In genomic region chr6:149467265-149467664, GRCh38 we compare ENCODE assay signal across 18 cellular contexts. TPM values are rescaled to one million over a fixed set of nuclear protein-coding genes. Genes with fewer than 3 reads are reported as not detected.
DNase-seq lines count a peak whose midpoint lies in the region; ATAC-seq, FAIRE-seq and TF ChIP-seq lines count a peak whose summit lies in the region.
"Had no signal": no experiment of that assay in that cellular context is flagged by ENCODE, and none has a peak within 500 bp of the region (broad histone marks: within the 10 kb centered on the region; RNA-seq: fewer than 3 reads in every experiment).

No MANE protein-coding gene starts in this region.

- in situ Hi-C loops in HepG2 (cut with HindIII; ENCODE audit: extremely low pct_ligation_motif_present, low pct_unique_long_range_greater_than_20kb): no loop called here

- H3K36me3 Mint-ChIP-seq in dendritic cell treated with granulocyte-macrophage colony-stimulating factor and Interleukin-4, amounts not matched to agents 40 ng/mL and 50 ng/mL, for 4 days (ENCODE audit: low read depth): peaks cover 71% of the 10 kb centered on the region

- TF ChIP-seq RAD21 in HepG2 (CRISPR knock-in tag; IDR thresholded peaks at IDR 0.05): no peak

- H3K36me3 ChIP-seq in HepG2 (replicated peaks in 1 of 2; ENCODE audit: control insufficient read depth in 1 of 2, insufficient read depth in 2 of 2, low read length in 2 of 2) (no peaks in the 10 kb centered on the region), right lobe of liver (no peaks in the 10 kb centered on the region), Karpas-422 (ENCODE audit: insufficient read depth, low read length) (peaks cover 58% of the 10 kb centered on the region)
- H3K36me3 ChIP-seq: HAP-1, SJCRH30 had no signal

- peak overlapping the region; percentile 62 for H3K27ac Mint-ChIP-seq in dendritic cell treated with granulocyte-macrophage colony-stimulating factor and Interleukin-4, amounts not matched to agents 40 ng/mL and 50 ng/mL, for 4 days

- no peak for ATAC-seq in HepG2
- no peak for ATAC-seq in right lobe of liver

- H3K79me2 ChIP-seq in HepG2 (ENCODE audit: insufficient read depth, low read length) (no peaks in the 10 kb centered on the region), Karpas-422 (ENCODE audit: low read length) (peaks cover 69% of the 10 kb centered on the region)

- TF ChIP-seq CTCF in HepG2 (CRISPR knock-in tag; IDR thresholded peaks at IDR 0.05) (no peak), right lobe of liver (IDR thresholded peaks at IDR 0.05) (no peak)

- WGBS in HepG2 (ENCODE audit: low lambda C conversion rate): 64% methylated on average over 4 of the region's 4 CpGs
- WGBS in right lobe of liver (ENCODE audit: insufficient coverage, low coverage, low lambda C conversion rate, missing lambda C conversion rate): 50% methylated on average over 2 of the region's 4 CpGs

- H3K4me1 ChIP-seq in HepG2 (ENCODE audit: insufficient read depth, low read length) (peaks cover 22% of the 10 kb centered on the region), right lobe of liver (no peaks in the 10 kb centered on the region), Karpas-422 (ENCODE audit: low read length) (peaks cover 71% of the 10 kb centered on the region)
- H3K4me1 ChIP-seq: Caco-2, HAP-1, SJCRH30 had no signal

- DNase-seq in HepG2 (ENCODE audit: low spot score) (no peak), right lobe of liver (no peak), Karpas-422 (no peak), NCI-H1694 (lab: John Stamatoyannopoulos, UW) (no peak), DMS153 treated with DMSO at 0.1 percent for 48 hours (lab: John Stamatoyannopoulos, UW; ENCODE audit: unreplicated experiment) (no peak), anterior cingulate cortex (lab: John Stamatoyannopoulos, UW) (no peak)
- DNase-seq: Caco-2; DMS53; IMR-90; NCI-H1105 treated with DMSO at 0.1 percent for 48 hours; NCI-H187 treated with DMSO at 0.1 percent for 48 hours; NK-92 treated with Interleukin-12 subunit alpha and Interleukin-12 subunit beta, amount 100 ng/mL, for 24 hours; PC-9; SJCRH30 had no signal

- intact Hi-C loops in HepG2 (cut with micrococcal nuclease; ENCODE audit: unreplicated experiment) (no loop called here), right lobe of liver (cut with DNase I) (no loop called here)
- intact Hi-C loops in dendritic cell treated with granulocyte-macrophage colony-stimulating factor and Interleukin-4, amounts not matched to agents 40 ng/mL and 50 ng/mL, for 4 days (cut with micrococcal nuclease): no loop called here

- no peaks in the 10 kb centered on the region for H3K27me3 ChIP-seq in HepG2 (ENCODE audit: control insufficient read depth in 1 of 2, insufficient read depth in 2 of 2, low read length in 2 of 2)
- no peaks in the 10 kb centered on the region for H3K27me3 ChIP-seq in right lobe of liver
- H3K27me3 ChIP-seq in Karpas-422 (ENCODE audit: low read length): no peaks in the 10 kb centered on the region
- H3K27me3 ChIP-seq: SJCRH30 had no signal

- BruUV-seq in HepG2 (replicated peaks; lab: Mats Ljungman, UMichigan): no TSS peak

- peaks cover 72% of the 10 kb centered on the region for H3K4me1 Mint-ChIP-seq in dendritic cell treated with granulocyte-macrophage colony-stimulating factor and Interleukin-4, amounts not matched to agents 40 ng/mL and 50 ng/mL, for 4 days (ENCODE audit: low read depth)

- H3K9me2 ChIP-seq in Karpas-422 (replicated peaks; ENCODE audit: insufficient read depth, low read length): no peaks in the 10 kb centered on the region

- H3K9me3 Mint-ChIP-seq in dendritic cell treated with granulocyte-macrophage colony-stimulating factor and Interleukin-4, amounts not matched to agents 40 ng/mL and 50 ng/mL, for 4 days: no peaks in the 10 kb centered on the region

- H3K9me3 ChIP-seq in HepG2 (ENCODE audit: low read length) (no peaks in the 10 kb centered on the region), right lobe of liver (no peaks in the 10 kb centered on the region), Karpas-422 (ENCODE audit: low read length) (no peaks in the 10 kb centered on the region)
- H3K9me3 ChIP-seq: Caco-2, HAP-1, SJCRH30 had no signal

- FAIRE-seq in HepG2 (lab: Jason Lieb, UNC): no peak
- FAIRE-seq: A204.1 had no signal

- H3K27me3 Mint-ChIP-seq in dendritic cell treated with granulocyte-macrophage colony-stimulating factor and Interleukin-4, amounts not matched to agents 40 ng/mL and 50 ng/mL, for 4 days: no peaks in the 10 kb centered on the region

- no peak for TF ChIP-seq EP300 in HepG2 (IDR thresholded peaks at IDR 0.05; ENCODE audit: low read depth in 2 of 2, low read length in 2 of 2)
- TF ChIP-seq EP300 in HepG2 (CRISPR knock-in tag; IDR thresholded peaks at IDR 0.05; ENCODE audit: borderline replicate concordance): no peak

- POLR2A ChIA-PET in HepG2 (lab: Yijun Ruan, JAX): interaction anchor here (1.2 to 1.3 kb wide), 2 partner anchors 14 to 18 kb away, joined by 3 read pairs; partner anchors contain the start of gene ZC3H12D

- no peak overlapping the region for H3K4me3 ChIP-seq in HepG2 (replicated peaks in 1 of 3; ENCODE audit: insufficient read depth in 1 of 3, low read depth in 2 of 3, low read length in 3 of 3)
- no peak overlapping the region for H3K4me3 ChIP-seq in right lobe of liver
- peak overlapping the region; percentile 34 for H3K4me3 ChIP-seq in Karpas-422 (ENCODE audit: low read length)
- H3K4me3 ChIP-seq: HAP-1, PC-9, SJCRH30 had no signal

- H3K9ac ChIP-seq in HepG2 (ENCODE audit: insufficient read depth, low read depth, low read length) (no peak overlapping the region), Karpas-422 (ENCODE audit: low read length) (peak overlapping the region; percentile 87)

- H3K4me3 Mint-ChIP-seq in dendritic cell treated with granulocyte-macrophage colony-stimulating factor and Interleukin-4, amounts not matched to agents 40 ng/mL and 50 ng/mL, for 4 days: no peak overlapping the region

- H4K20me1 ChIP-seq in HepG2 (ENCODE audit: insufficient read depth, low read length): no peaks in the 10 kb centered on the region
- H4K20me1 ChIP-seq in Karpas-422 (ENCODE audit: insufficient read depth, low read depth, low read length): peaks cover 6% of the 10 kb centered on the region; the same call in 1 of the 2 replicates

- H2AFZ ChIP-seq in HepG2 (ENCODE audit: low read length) (no peak overlapping the region), Karpas-422 (ENCODE audit: low read length) (no peak overlapping the region)
- H2AFZ ChIP-seq: PC-9 had no signal

- peak overlapping the region; percentile 14 for H3K27ac ChIP-seq in HepG2 (ENCODE audit: extremely low read length, insufficient read depth, low read length)
- no peak overlapping the region for H3K27ac ChIP-seq in right lobe of liver
- peak overlapping the region; percentile 100 for H3K27ac ChIP-seq in Karpas-422 (ENCODE audit: low read length)
- H3K27ac ChIP-seq: C4-2B, PC-9, SJCRH30 had no signal

- no peak overlapping the region for H3K4me2 ChIP-seq in HepG2 (ENCODE audit: low read depth, low read length)
- H3K4me2 ChIP-seq in Karpas-422 (ENCODE audit: low read depth, low read length, poor library complexity, severe bottlenecking): peak overlapping the region; percentile 88
- H3K4me2 ChIP-seq: PC-9 had no signal

- TF ChIP-seq POLR2A in HepG2 (IDR thresholded peaks at IDR 0.05; ENCODE audit: insufficient read depth in 1 of 2, low read depth in 2 of 2, low read length in 2 of 2) (no peak), right lobe of liver (IDR thresholded peaks at IDR 0.05) (no peak)

- CTCF ChIA-PET in HepG2 (lab: Yijun Ruan, JAX; ENCODE audit: low intra/inter-chr PET ratio, low total read pairs): no interaction called here

TF ChIP-seq in HepG2, 621 proteins besides CTCF, POLR2A, EP300 and RAD21 (continues in another document):
- TF ChIP-seq SOX6 (IDR thresholded peaks at IDR 0.05) (no peak), SOX6 (CRISPR knock-in tag; IDR thresholded peaks at IDR 0.05) (0 out of 2 replicates have a peak, but pooled peaks have one; percentile 27), SRY (CRISPR knock-in tag; IDR thresholded peaks at IDR 0.05) (no peak)

RNA-seq across cellular contexts. Expression of gene ZC3H12D, which starts 17.5 kb away (rescaled TPM):
- total RNA-seq in HepG2 (2016; rRNA removed; fragmentation: Illumina TruSeq; extraction: Trizol) (2.1 and 2.7 TPM in 2 replicates), right lobe of liver (1 to 10 TPM in 1 of 6 experiments, under 1 TPM in 5; 0.49 to 1.4 (median 0.90) TPM)
- total RNA-seq in HepG2 (2016; cell fraction: cytosol; rRNA removed; fragmentation: Illumina TruSeq; extraction: Trizol; ENCODE audit: low read depth): 0.88 and 0.91 TPM in 2 replicates
- total RNA-seq in HepG2 (2016; cell fraction: insoluble cytoplasmic fraction; rRNA removed; fragmentation: Illumina TruSeq; extraction: Trizol): 1.2 and 1.9 TPM in 2 replicates
- 1.1 and 1.2 TPM in 2 replicates for total RNA-seq in HepG2 (2016; cell fraction: membrane; rRNA removed; fragmentation: Illumina TruSeq; extraction: Trizol)
- 2.5 and 3.1 TPM in 2 replicates for total RNA-seq in HepG2 (2016; cell fraction: nucleus; rRNA removed; fragmentation: Illumina TruSeq; extraction: Trizol)
- polyA plus RNA-seq in HepG2 (2011; rRNA removed): 1.2 and 1.7 TPM in 2 replicates
- 0.85 and 1.1 TPM in 2 replicates for polyA plus RNA-seq in HepG2 (2011; cell fraction: cytosol; rRNA removed)
- 2.7 and 3.3 TPM in 2 replicates for polyA plus RNA-seq in HepG2 (2011; cell fraction: nucleus; rRNA removed)
- polyA plus RNA-seq in HepG2 (2012): 0.52 and 1.1 TPM in 2 replicates
- polyA plus RNA-seq in HepG2 (2016; cell fraction: cytosol; fragmentation: Illumina TruSeq; extraction: Trizol; ENCODE audit: low read depth): 0.17 and 0.23 TPM in 2 replicates
- 0.86 and 1.6 TPM in 2 replicates for polyA plus RNA-seq in HepG2 (2016; cell fraction: insoluble cytoplasmic fraction; fragmentation: Illumina TruSeq; extraction: Trizol; ENCODE audit: low read depth)
- polyA plus RNA-seq in HepG2 (2016; cell fraction: membrane; fragmentation: Illumina TruSeq; extraction: Trizol; ENCODE audit: low read depth): 0.51 and 0.76 TPM in 2 replicates
- 2.8 and 3.1 TPM in 2 replicates for polyA plus RNA-seq in HepG2 (2016; cell fraction: nucleus; fragmentation: Illumina TruSeq; extraction: Trizol; ENCODE audit: insufficient read depth, low read depth)
- polyA minus RNA-seq in HepG2 (2011; rRNA and poly(A)+ RNA removed; ENCODE audit: low replicate concordance): 0.54 and 3.2 TPM in 2 replicates
- polyA minus RNA-seq in HepG2 (2011; cell fraction: cytosol; rRNA and poly(A)+ RNA removed): 0.53 and 1.2 TPM in 2 replicates
- 2.2 and 2.9 TPM in 2 replicates for polyA minus RNA-seq in HepG2 (2011; cell fraction: nucleus; rRNA and poly(A)+ RNA removed)
- 71.0 and 92.0 TPM in 2 replicates for total RNA-seq in Karpas-422 (2014; rRNA removed; shearing (Covaris generic); ENCODE audit: low replicate concordance)
- total RNA-seq: PC-9, SJCRH30 had no signal

Comparison
In these comparisons a context has a peak if more than half of its experiments do, and no peak if none do; other contexts are left out.
1. H3K27ac ChIP-seq: peak in HepG2 (single experiment) and Karpas-422 (single experiment); none in right lobe of liver (0 of 3).
2. RNA of gene ZC3H12D, which starts 17.5 kb away (total RNA-seq): 71.0 to 92.0 TPM in Karpas-422; 0.88 to 3.1 TPM in HepG2 and 0.49 to 1.4 TPM in right lobe of liver; every median in the first group is over 10 times any median in the second.